In the genomic region with DNA sequence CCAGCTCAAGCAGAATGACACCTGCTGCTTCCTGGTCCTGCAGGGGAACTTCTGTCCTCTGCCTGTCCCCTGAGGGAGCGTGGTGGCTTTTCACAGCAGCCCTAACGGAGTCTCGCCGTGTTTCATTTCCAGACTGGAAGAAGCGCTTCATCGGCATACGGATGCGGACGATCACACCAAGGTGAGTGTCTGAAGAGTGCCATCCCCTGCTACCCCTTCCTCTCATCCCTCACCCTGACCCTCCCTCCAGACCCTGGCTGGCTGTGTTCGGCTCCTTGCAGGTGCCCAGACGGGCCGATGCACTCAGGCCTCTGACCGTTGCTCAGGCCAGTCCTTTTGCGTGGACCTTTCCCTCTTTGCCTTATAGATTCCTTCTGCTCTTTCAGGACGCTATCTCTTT, we compare ENCODE assay signal across 16 cellular contexts. TPM values are rescaled to one million over a fixed set of nuclear protein-coding genes. Genes with fewer than 3 reads are reported as not detected.
DNase-seq lines count a peak whose midpoint lies in the region; ATAC-seq and TF ChIP-seq lines count a peak whose summit lies in the region.
"Had no signal": no experiment of that assay in that cellular context is flagged by ENCODE, and none has a peak within 500 bp of the region (broad histone marks: within the 10 kb centered on the region; RNA-seq: fewer than 3 reads in every experiment).

No MANE protein-coding gene starts in this region.

- no peak overlapping the region for H2BK120ac ChIP-seq in neuronal stem cell (ENCODE audit: low read depth, low read length)

- peak overlapping the region; percentile 89 for H2AK5ac ChIP-seq in neuronal stem cell (ENCODE audit: low read depth, low read length)

- intact Hi-C loops in cardiac septum (cut with DNase I) = no loop called here
- intact Hi-C loops in left cardiac atrium (cut with DNase I) = no loop called here

- H3K27me3 ChIP-seq in RWPE2 (ENCODE audit: insufficient read depth, poor library complexity, severe bottlenecking) = no peaks in the 10 kb centered on the region
- no peaks in the 10 kb centered on the region for H3K27me3 ChIP-seq in neuronal stem cell (ENCODE audit: control insufficient read depth in 3 of 3, insufficient read depth in 3 of 3, low read depth in 1 of 3, low read length in 3 of 3)
- peaks cover 9% of the 10 kb centered on the region for H3K27me3 ChIP-seq in suprapubic skin

- H2BK15ac ChIP-seq in neuronal stem cell (ENCODE audit: low read length) = no peak overlapping the region

- H3K4ac ChIP-seq in neuronal stem cell (ENCODE audit: low read length) = no peak overlapping the region

- no peak for TF ChIP-seq CTCF in RWPE2 (IDR thresholded peaks at IDR 0.05; ENCODE audit: poor library complexity, severe bottlenecking)
- TF ChIP-seq CTCF in suprapubic skin (IDR thresholded peaks at IDR 0.05) = no peak

- H3K36me3 ChIP-seq in RWPE2 (ENCODE audit: low read depth) (no peaks in the 10 kb centered on the region), neuronal stem cell (replicated peaks in 1 of 2; ENCODE audit: control insufficient read depth in 2 of 2, insufficient read depth in 2 of 2, low read length in 2 of 2) (no peaks in the 10 kb centered on the region), suprapubic skin (no peaks in the 10 kb centered on the region)

- in situ Hi-C loops in ACHN (cut with HindIII; ENCODE audit: low pct_ligation_motif_present, low pct_unique_long_range_greater_than_20kb, low sequenced_read_pairs) = no loop called here

- H3K9me3 ChIP-seq in RWPE2 (ENCODE audit: severe bottlenecking) (no peaks in the 10 kb centered on the region), neuronal stem cell (replicated peaks in 1 of 2; ENCODE audit: control insufficient read depth in 2 of 2, insufficient read depth in 1 of 2, low read depth in 1 of 2, low read length in 2 of 2) (peaks cover 0 to 3% of the 10 kb centered on the region in 2 donors), suprapubic skin (no peaks in the 10 kb centered on the region)

- no peak overlapping the region for H4K91ac ChIP-seq in neuronal stem cell (ENCODE audit: low read depth, low read length, poor library complexity)

- H2BK12ac ChIP-seq in neuronal stem cell (ENCODE audit: low read length) = no peak overlapping the region

- H3K23ac ChIP-seq in neuronal stem cell (ENCODE audit: low read depth, low read length, poor library complexity) = peak overlapping the region; percentile 0

- H3K18ac ChIP-seq in neuronal stem cell (ENCODE audit: low read length) = no peak overlapping the region

- WGBS in neuronal stem cell (ENCODE audit: extremely low coverage in 2 of 2, insufficient read length in 2 of 2, insufficient replicate concordance in 1 of 2), 2 donors = no CpG with 5 or more reads among the region's 15 CpGs
- 94% methylated on average over 15 of the region's 15 CpGs for WGBS in suprapubic skin

- no peak overlapping the region for H3K14ac ChIP-seq in neuronal stem cell (ENCODE audit: low read length)

- H3K79me1 ChIP-seq in neuronal stem cell (ENCODE audit: low read depth, low read length) = peaks cover 2% of the 10 kb centered on the region

- no peak overlapping the region for H3K27ac ChIP-seq in RWPE2 (ENCODE audit: poor library complexity, severe bottlenecking)
- no peak overlapping the region for H3K27ac ChIP-seq in neuronal stem cell (replicated peaks; ENCODE audit: low read length)
- H3K27ac ChIP-seq in suprapubic skin = no peak overlapping the region

- ATAC-seq in left cardiac atrium (no peak), RWPE2 (ENCODE audit: low read depth) (no peak), HG03139 (IDR thresholded peaks at IDR 0.05; ENCODE audit: unreplicated experiment) (no peak)

- no peak for TF ChIP-seq POLR2A in suprapubic skin (IDR thresholded peaks at IDR 0.05)

- no peak overlapping the region for H2AFZ ChIP-seq in neuronal stem cell (ENCODE audit: low read length)

- no peak overlapping the region for H2BK5ac ChIP-seq in neuronal stem cell (ENCODE audit: low read length)

- H3K4me2 ChIP-seq in neuronal stem cell (ENCODE audit: insufficient read depth, low read length, poor library complexity, severe bottlenecking) = no peak overlapping the region

- H3K4me3 ChIP-seq in RWPE2 (ENCODE audit: severe bottlenecking) = no peak overlapping the region
- no peak overlapping the region for H3K4me3 ChIP-seq in neuronal stem cell (ENCODE audit: low read length in 2 of 2)
- no peak overlapping the region for H3K4me3 ChIP-seq in suprapubic skin

- H3K9ac ChIP-seq in neuronal stem cell (ENCODE audit: low read depth, low read length, poor library complexity) = no peak overlapping the region

- TF ChIP-seq EP300 in suprapubic skin (IDR thresholded peaks at IDR 0.05) = no peak

- H4K8ac ChIP-seq in neuronal stem cell (ENCODE audit: low read depth, low read length) = no peak overlapping the region

- DNase-seq in cardiac septum (ENCODE audit: low spot score) (peak; percentile 31), left cardiac atrium (no peak), RWPE2 (ENCODE audit: low spot score) (peak; percentile 37), neuronal stem cell (ENCODE audit: low spot score) (no peak), suprapubic skin (ENCODE audit: low spot score in 2 of 2) (peak; percentile 40 to 73), A172 (ENCODE audit: low spot score) (no peak), ACHN (no peak)
- DNase-seq: GOT3, Kasumi-1, MM.1S, NCI-H1092 treated with DMSO at 0.1 percent for 48 hours, NCI-H2227 treated with DMSO at 0.1 percent for 48 hours, NCI-H524 treated with DMSO at 0.1 percent for 48 hours, SHP77 had no signal

- no peaks in the 10 kb centered on the region for H3K4me1 ChIP-seq in RWPE2 (ENCODE audit: insufficient read depth, poor library complexity, severe bottlenecking)
- H3K4me1 ChIP-seq in neuronal stem cell (ENCODE audit: control insufficient read depth in 2 of 2, insufficient read depth in 1 of 2, low read depth in 1 of 2, low read length in 2 of 2) = peaks cover 0 to 8% of the 10 kb centered on the region in 2 donors
- H3K4me1 ChIP-seq in suprapubic skin = peaks cover 12% of the 10 kb centered on the region

RNA-seq across cellular contexts. Expression of a gene that starts 32.8 kb away (rescaled TPM):
- total RNA-seq in cardiac septum (50.8 TPM), left cardiac atrium (10 to 100 TPM; 48.5 to 78.2 TPM), suprapubic skin (10 to 100 TPM in 2 of 4 donors, 1 to 10 TPM in 2; 3.3 to 22.5 (median 10.3) TPM)
- polyA plus RNA-seq in neuronal stem cell (2013, experiment 1 of 2) = 2.9 TPM
- 2.8 TPM for polyA plus RNA-seq in neuronal stem cell (2013, experiment 2 of 2)
- not detected in 2 replicates for total RNA-seq in A172 (2014; rRNA removed; shearing (Covaris generic))
- total RNA-seq: CD4-positive, alpha-beta T cell had no signal

Comparison
In these comparisons a context has a peak if more than half of its experiments do, and no peak if none do; other contexts are left out.
1. DNase-seq: peak in cardiac septum (single experiment), RWPE2 (single experiment) and suprapubic skin (2 of 2); none in left cardiac atrium (single experiment), neuronal stem cell (single experiment), A172 (single experiment) and ACHN (single experiment).